Comparison of ENCODE assay signal across 1 cellular context in the genomic region with DNA sequence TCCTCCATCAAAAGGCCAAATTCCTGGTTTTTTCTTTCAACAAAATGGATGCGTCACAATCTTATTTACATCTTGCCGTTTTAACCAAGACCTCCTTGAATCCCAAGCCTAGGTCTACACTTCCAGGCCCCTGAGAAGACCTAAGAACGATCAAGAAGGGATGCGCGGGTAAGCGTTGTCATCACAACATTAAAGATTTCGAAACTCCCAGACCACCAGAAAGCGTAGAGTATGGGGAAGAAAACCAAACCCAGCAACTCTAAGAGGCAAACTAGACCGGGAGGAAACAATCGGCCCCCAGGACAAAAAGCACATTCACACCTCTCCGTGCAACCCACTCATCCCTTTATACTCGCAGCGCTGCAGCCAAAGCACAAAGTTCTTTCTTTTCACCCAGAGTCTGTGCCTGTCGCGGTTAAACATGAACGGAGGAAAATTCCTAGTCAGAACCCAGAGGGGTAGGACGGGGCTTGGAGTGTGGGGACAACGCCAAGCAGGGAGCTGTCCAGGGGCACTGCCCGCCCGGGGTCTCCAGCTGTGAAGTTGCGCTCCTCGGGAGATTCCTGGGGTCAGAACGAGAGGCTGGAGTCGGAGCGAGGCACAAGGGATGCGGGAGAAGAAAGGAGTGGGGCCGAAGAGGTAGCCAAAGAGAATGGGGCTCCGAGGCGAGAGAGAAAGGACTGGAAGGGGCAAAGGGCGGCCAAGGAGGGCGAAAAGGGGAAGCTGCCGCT.
A peak's percentile ranks its signal among the peaks of the same experiment; 100 is the strongest.
TF ChIP-seq lines count a peak whose summit lies in the region.

No MANE protein-coding gene starts in this region.

TF ChIP-seq in HepG2, 621 proteins besides CTCF, POLR2A, EP300 and RAD21 (continued from another document and continues in another):
- TF ChIP-seq, protein P1, sequence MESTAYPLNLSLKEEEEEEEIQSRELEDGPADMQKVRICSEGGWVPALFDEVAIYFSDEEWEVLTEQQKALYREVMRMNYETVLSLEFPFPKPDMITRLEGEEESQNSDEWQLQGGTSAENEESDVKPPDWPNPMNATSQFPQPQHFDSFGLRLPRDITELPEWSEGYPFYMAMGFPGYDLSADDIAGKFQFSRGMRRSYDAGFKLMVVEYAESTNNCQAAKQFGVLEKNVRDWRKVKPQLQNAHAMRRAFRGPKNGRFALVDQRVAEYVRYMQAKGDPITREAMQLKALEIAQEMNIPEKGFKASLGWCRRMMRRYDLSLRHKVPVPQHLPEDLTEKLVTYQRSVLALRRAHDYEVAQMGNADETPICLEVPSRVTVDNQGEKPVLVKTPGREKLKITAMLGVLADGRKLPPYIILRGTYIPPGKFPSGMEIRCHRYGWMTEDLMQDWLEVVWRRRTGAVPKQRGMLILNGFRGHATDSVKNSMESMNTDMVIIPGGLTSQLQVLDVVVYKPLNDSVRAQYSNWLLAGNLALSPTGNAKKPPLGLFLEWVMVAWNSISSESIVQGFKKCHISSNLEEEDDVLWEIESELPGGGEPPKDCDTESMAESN (CRISPR knock-in tag; conservative IDR thresholded peaks at IDR 0.05), result no peak
- TF ChIP-seq ZNF703 (CRISPR knock-in tag; IDR thresholded peaks at IDR 0.05; ENCODE audit: borderline replicate concordance) (0 out of 2 replicates have a peak, but pooled peaks have one; percentile 85), ZMYM4 (CRISPR knock-in tag; IDR thresholded peaks at IDR 0.05) (no peak), SMAD1 (CRISPR knock-in tag; IDR thresholded peaks at IDR 0.05; ENCODE audit: borderline replicate concordance, low read depth) (0 out of 2 replicates have a peak, but pooled peaks have one; percentile 84), ETV6 (CRISPR knock-in tag; conservative IDR thresholded peaks at IDR 0.05) (no peak), ZNF562 (CRISPR knock-in tag; IDR thresholded peaks at IDR 0.05; ENCODE audit: borderline replicate concordance) (no peak), TARDBP (CRISPR knock-in tag; IDR thresholded peaks at IDR 0.05) (no peak), ZFY (CRISPR knock-in tag; IDR thresholded peaks at IDR 0.05) (no peak), PAF1 (CRISPR knock-in tag; IDR thresholded peaks at IDR 0.05) (0 out of 2 replicates have a peak, but pooled peaks have one; percentile 61), MYNN (CRISPR knock-in tag; IDR thresholded peaks at IDR 0.05; ENCODE audit: low read depth) (no peak), ATF7-NPFF (CRISPR knock-in tag; IDR thresholded peaks at IDR 0.05; ENCODE audit: low read depth) (no peak), NCOA1 (CRISPR knock-in tag; IDR thresholded peaks at IDR 0.05) (0 out of 2 replicates have a peak, but pooled peaks have one; percentile 58), SIN3A (IDR thresholded peaks at IDR 0.05; ENCODE audit: borderline replicate concordance, low read depth, low read length) (no peak; the same call in 1 of the 2 replicates), ZNF629 (CRISPR knock-in tag; conservative IDR thresholded peaks at IDR 0.05) (0 out of 2 replicates have a peak, but pooled peaks have one; percentile 7), ZNF75D (CRISPR knock-in tag; IDR thresholded peaks at IDR 0.05; ENCODE audit: borderline replicate concordance) (peak; percentile 93; the same call in 1 of the 2 replicates), YEATS2 (CRISPR knock-in tag; IDR thresholded peaks at IDR 0.05; ENCODE audit: borderline replicate concordance) (no peak), CEBPB (IDR thresholded peaks at IDR 0.05; ENCODE audit: borderline replicate concordance, low read depth, low read length) (peak; percentile 46; the same call in 1 of the 2 replicates), HNRNPL (IDR thresholded peaks at IDR 0.05; ENCODE audit: low read depth, low read length) (peak; percentile 85), ZBTB38 (CRISPR knock-in tag; IDR thresholded peaks at IDR 0.05) (no peak; the same call in 1 of the 2 replicates), HMG20B (CRISPR knock-in tag; conservative IDR thresholded peaks at IDR 0.05) (0 out of 2 replicates have a peak, but pooled peaks have one; percentile 28), ZSCAN20 (CRISPR knock-in tag; IDR thresholded peaks at IDR 0.05; ENCODE audit: borderline replicate concordance) (no peak), HDAC1 (CRISPR knock-in tag; IDR thresholded peaks at IDR 0.05) (0 out of 2 replicates have a peak, but pooled peaks have one; percentile 12), HNRNPUL1 (IDR thresholded peaks at IDR 0.05; ENCODE audit: low read depth, low read length) (no peak), ZNF556 (CRISPR knock-in tag; IDR thresholded peaks at IDR 0.05; ENCODE audit: borderline replicate concordance) (no peak), IRF2 (CRISPR knock-in tag; IDR thresholded peaks at IDR 0.05) (peak; percentile 47; the same call in 1 of the 2 replicates), ZNF30 (CRISPR knock-in tag; IDR thresholded peaks at IDR 0.05) (peak; percentile 86), RELA (CRISPR knock-in tag; IDR thresholded peaks at IDR 0.05) (0 out of 2 replicates have a peak, but pooled peaks have one; percentile 31), TAF1 (CRISPR knock-in tag; IDR thresholded peaks at IDR 0.05) (no peak; the same call in 1 of the 2 replicates), HNRNPLL (IDR thresholded peaks at IDR 0.05; ENCODE audit: low read depth, low read length, poor library complexity, severe bottlenecking) (no peak), ZNF207 (IDR thresholded peaks at IDR 0.05; ENCODE audit: borderline replicate concordance) (no peak), SOX5 (CRISPR knock-in tag; IDR thresholded peaks at IDR 0.05; ENCODE audit: borderline replicate concordance) (0 out of 2 replicates have a peak, but pooled peaks have one; percentile 15), RFX1 (IDR thresholded peaks at IDR 0.05) (no peak)
- TF ChIP-seq, protein P2, sequence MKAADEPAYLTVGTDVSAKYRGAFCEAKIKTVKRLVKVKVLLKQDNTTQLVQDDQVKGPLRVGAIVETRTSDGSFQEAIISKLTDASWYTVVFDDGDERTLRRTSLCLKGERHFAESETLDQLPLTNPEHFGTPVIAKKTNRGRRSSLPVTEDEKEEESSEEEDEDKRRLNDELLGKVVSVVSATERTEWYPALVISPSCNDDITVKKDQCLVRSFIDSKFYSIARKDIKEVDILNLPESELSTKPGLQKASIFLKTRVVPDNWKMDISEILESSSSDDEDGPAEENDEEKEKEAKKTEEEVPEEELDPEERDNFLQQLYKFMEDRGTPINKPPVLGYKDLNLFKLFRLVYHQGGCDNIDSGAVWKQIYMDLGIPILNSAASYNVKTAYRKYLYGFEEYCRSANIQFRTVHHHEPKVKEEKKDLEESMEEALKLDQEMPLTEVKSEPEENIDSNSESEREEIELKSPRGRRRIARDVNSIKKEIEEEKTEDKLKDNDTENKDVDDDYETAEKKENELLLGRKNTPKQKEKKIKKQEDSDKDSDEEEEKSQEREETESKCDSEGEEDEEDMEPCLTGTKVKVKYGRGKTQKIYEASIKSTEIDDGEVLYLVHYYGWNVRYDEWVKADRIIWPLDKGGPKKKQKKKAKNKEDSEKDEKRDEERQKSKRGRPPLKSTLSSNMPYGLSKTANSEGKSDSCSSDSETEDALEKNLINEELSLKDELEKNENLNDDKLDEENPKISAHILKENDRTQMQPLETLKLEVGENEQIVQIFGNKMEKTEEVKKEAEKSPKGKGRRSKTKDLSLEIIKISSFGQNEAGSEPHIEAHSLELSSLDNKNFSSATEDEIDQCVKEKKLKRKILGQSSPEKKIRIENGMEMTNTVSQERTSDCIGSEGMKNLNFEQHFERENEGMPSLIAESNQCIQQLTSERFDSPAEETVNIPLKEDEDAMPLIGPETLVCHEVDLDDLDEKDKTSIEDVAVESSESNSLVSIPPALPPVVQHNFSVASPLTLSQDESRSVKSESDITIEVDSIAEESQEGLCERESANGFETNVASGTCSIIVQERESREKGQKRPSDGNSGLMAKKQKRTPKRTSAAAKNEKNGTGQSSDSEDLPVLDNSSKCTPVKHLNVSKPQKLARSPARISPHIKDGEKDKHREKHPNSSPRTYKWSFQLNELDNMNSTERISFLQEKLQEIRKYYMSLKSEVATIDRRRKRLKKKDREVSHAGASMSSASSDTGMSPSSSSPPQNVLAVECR (CRISPR knock-in tag; IDR thresholded peaks at IDR 0.05; ENCODE audit: borderline replicate concordance), result no peak
- TF ChIP-seq, protein P3, sequence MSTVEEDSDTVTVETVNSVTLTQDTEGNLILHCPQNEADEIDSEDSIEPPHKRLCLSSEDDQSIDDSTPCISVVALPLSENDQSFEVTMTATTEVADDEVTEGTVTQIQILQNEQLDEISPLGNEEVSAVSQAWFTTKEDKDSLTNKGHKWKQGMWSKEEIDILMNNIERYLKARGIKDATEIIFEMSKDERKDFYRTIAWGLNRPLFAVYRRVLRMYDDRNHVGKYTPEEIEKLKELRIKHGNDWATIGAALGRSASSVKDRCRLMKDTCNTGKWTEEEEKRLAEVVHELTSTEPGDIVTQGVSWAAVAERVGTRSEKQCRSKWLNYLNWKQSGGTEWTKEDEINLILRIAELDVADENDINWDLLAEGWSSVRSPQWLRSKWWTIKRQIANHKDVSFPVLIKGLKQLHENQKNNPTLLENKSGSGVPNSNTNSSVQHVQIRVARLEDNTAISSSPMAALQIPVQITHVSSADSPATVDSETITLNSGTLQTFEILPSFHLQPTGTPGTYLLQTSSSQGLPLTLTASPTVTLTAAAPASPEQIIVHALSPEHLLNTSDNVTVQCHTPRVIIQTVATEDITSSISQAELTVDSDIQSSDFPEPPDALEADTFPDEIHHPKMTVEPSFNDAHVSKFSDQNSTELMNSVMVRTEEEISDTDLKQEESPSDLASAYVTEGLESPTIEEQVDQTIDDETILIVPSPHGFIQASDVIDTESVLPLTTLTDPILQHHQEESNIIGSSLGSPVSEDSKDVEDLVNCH (CRISPR knock-in tag; IDR thresholded peaks at IDR 0.05), result 0 out of 2 replicates have a peak, but pooled peaks have one; percentile 33
- TF ChIP-seq, protein P4, sequence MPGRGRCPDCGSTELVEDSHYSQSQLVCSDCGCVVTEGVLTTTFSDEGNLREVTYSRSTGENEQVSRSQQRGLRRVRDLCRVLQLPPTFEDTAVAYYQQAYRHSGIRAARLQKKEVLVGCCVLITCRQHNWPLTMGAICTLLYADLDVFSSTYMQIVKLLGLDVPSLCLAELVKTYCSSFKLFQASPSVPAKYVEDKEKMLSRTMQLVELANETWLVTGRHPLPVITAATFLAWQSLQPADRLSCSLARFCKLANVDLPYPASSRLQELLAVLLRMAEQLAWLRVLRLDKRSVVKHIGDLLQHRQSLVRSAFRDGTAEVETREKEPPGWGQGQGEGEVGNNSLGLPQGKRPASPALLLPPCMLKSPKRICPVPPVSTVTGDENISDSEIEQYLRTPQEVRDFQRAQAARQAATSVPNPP (CRISPR knock-in tag; IDR thresholded peaks at IDR 0.05), result 0 out of 2 replicates have a peak, but pooled peaks have one; percentile 3
- TF ChIP-seq, protein P5, sequence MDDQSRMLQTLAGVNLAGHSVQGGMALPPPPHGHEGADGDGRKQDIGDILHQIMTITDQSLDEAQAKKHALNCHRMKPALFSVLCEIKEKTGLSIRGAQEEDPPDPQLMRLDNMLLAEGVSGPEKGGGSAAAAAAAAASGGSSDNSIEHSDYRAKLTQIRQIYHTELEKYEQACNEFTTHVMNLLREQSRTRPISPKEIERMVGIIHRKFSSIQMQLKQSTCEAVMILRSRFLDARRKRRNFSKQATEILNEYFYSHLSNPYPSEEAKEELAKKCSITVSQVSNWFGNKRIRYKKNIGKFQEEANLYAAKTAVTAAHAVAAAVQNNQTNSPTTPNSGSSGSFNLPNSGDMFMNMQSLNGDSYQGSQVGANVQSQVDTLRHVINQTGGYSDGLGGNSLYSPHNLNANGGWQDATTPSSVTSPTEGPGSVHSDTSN (CRISPR knock-in tag; IDR thresholded peaks at IDR 0.05; ENCODE audit: borderline replicate concordance), result peak; percentile 7; the same call in 1 of the 2 replicates
- TF ChIP-seq, protein P6, sequence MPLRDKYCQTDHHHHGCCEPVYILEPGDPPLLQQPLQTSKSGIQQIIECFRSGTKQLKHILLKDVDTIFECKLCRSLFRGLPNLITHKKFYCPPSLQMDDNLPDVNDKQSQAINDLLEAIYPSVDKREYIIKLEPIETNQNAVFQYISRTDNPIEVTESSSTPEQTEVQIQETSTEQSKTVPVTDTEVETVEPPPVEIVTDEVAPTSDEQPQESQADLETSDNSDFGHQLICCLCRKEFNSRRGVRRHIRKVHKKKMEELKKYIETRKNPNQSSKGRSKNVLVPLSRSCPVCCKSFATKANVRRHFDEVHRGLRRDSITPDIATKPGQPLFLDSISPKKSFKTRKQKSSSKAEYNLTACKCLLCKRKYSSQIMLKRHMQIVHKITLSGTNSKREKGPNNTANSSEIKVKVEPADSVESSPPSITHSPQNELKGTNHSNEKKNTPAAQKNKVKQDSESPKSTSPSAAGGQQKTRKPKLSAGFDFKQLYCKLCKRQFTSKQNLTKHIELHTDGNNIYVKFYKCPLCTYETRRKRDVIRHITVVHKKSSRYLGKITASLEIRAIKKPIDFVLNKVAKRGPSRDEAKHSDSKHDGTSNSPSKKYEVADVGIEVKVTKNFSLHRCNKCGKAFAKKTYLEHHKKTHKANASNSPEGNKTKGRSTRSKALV (CRISPR knock-in tag; IDR thresholded peaks at IDR 0.05), result no peak; the same call in 1 of the 2 replicates
- TF ChIP-seq, protein P7, sequence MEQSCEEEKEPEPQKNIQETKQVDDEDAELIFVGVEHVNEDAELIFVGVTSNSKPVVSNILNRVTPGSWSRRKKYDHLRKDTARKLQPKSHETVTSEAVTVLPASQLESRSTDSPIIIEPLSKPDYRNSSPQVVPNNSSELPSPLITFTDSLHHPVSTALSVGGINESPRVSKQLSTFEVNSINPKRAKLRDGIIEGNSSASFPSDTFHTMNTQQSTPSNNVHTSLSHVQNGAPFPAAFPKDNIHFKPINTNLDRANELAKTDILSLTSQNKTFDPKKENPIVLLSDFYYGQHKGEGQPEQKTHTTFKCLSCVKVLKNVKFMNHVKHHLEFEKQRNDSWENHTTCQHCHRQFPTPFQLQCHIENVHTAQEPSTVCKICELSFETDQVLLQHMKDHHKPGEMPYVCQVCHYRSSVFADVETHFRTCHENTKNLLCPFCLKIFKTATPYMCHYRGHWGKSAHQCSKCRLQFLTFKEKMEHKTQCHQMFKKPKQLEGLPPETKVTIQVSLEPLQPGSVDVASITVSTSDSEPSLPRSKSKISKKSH (CRISPR knock-in tag; IDR thresholded peaks at IDR 0.05; ENCODE audit: borderline replicate concordance), result peak; percentile 65; the same call in 1 of the 2 replicates
- TF ChIP-seq, protein P8, sequence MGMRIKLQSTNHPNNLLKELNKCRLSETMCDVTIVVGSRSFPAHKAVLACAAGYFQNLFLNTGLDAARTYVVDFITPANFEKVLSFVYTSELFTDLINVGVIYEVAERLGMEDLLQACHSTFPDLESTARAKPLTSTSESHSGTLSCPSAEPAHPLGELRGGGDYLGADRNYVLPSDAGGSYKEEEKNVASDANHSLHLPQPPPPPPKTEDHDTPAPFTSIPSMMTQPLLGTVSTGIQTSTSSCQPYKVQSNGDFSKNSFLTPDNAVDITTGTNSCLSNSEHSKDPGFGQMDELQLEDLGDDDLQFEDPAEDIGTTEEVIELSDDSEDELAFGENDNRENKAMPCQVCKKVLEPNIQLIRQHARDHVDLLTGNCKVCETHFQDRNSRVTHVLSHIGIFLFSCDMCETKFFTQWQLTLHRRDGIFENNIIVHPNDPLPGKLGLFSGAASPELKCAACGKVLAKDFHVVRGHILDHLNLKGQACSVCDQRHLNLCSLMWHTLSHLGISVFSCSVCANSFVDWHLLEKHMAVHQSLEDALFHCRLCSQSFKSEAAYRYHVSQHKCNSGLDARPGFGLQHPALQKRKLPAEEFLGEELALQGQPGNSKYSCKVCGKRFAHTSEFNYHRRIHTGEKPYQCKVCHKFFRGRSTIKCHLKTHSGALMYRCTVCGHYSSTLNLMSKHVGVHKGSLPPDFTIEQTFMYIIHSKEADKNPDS (CRISPR knock-in tag; IDR thresholded peaks at IDR 0.05), result no peak
